9 cellular contexts compared by ENCODE assay signal in the genomic region with DNA sequence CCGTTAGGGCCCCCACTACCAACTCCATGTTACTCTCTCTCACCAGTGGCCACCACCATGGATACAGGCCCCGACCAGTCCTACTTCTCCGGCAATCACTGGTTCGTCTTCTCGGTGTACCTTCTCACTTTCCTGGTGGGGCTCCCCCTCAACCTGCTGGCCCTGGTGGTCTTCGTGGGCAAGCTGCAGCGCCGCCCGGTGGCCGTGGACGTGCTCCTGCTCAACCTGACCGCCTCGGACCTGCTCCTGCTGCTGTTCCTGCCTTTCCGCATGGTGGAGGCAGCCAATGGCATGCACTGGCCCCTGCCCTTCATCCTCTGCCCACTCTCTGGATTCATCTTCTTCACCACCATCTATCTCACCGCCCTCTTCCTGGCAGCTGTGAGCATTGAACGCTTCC. TPM values are rescaled to one million over a fixed set of nuclear protein-coding genes. Genes with fewer than 3 reads are reported as not detected.
DNase-seq lines count a peak whose midpoint lies in the region; ATAC-seq, FAIRE-seq and TF ChIP-seq lines count a peak whose summit lies in the region.
"Not testable (repeated sequence)": the region's sequence is repeated elsewhere in the genome, so short reads cannot be mapped to it uniquely, and the experiment has no call there.
"Had no signal": no experiment of that assay in that cellular context is flagged by ENCODE, and none has a peak within 500 bp of the region (broad histone marks: within the 10 kb centered on the region; RNA-seq: fewer than 3 reads in every experiment).

No MANE protein-coding gene starts in this region.

- not testable (repeated sequence) for H2AK5ac ChIP-seq in H1 (ENCODE audit: low read depth, low read length)

- not testable (repeated sequence) for H3K4me2 ChIP-seq in H1 (ENCODE audit: insufficient read depth in 1 of 2, low read depth in 2 of 2, low read length in 2 of 2); neural progenitor cell

- H3K4ac ChIP-seq in H1 (replicated peaks; ENCODE audit: insufficient read length, low read depth, low read length): not testable (repeated sequence)

- H2AFZ ChIP-seq in H1 (ENCODE audit: low read length); neural progenitor cell (replicated peaks): not testable (repeated sequence)

- H3K9me3 Mint-ChIP-seq in activated CD4-positive, alpha-beta memory T cell treated with anti-CD3 and anti-CD28 coated beads for 36 hours; neural progenitor cell; stimulated activated effector memory CD8-positive, alpha-beta T cell treated with anti-CD3 and anti-CD28 coated beads, Interleukin-12 subunit alpha, Interleukin-12 subunit beta, amount 100 ng/mL, for 72 hours: not testable (repeated sequence)

- not testable (repeated sequence) for TF ChIP-seq EP300 in H1 (IDR thresholded peaks at IDR 0.05; ENCODE audit: borderline replicate concordance in 1 of 2, low read depth in 2 of 2, low read length in 2 of 2)

- TF ChIP-seq CTCF in GM06990 (IDR thresholded peaks at IDR 0.05; ENCODE audit: insufficient read depth, low read length, poor library complexity, severe bottlenecking) (peak; percentile 7), GM20000 (IDR thresholded peaks at IDR 0.05; ENCODE audit: extremely low read depth, missing control alignments) (peak; percentile 6), H1 (IDR thresholded peaks at IDR 0.05; ENCODE audit: control extremely low read depth in 1 of 3, insufficient read depth in 1 of 3, low read depth in 1 of 3, low read length in 3 of 3) (peak; percentile 8 to 37 (median 21); a peak in 3 of 4 replicates), neural progenitor cell (IDR thresholded peaks at IDR 0.05) (peak; percentile 11)

- H3K4me3 Mint-ChIP-seq in activated CD4-positive, alpha-beta memory T cell treated with anti-CD3 and anti-CD28 coated beads for 36 hours; neural progenitor cell: not testable (repeated sequence)
- peak overlapping the region; percentile 41 for H3K4me3 Mint-ChIP-seq in stimulated activated effector memory CD8-positive, alpha-beta T cell treated with anti-CD3 and anti-CD28 coated beads, Interleukin-12 subunit alpha, Interleukin-12 subunit beta, amount 100 ng/mL, for 72 hours

- not testable (repeated sequence) for H3K27ac Mint-ChIP-seq in activated CD4-positive, alpha-beta memory T cell treated with anti-CD3 and anti-CD28 coated beads for 36 hours; neural progenitor cell; stimulated activated effector memory CD8-positive, alpha-beta T cell treated with anti-CD3 and anti-CD28 coated beads, Interleukin-12 subunit alpha, Interleukin-12 subunit beta, amount 100 ng/mL, for 72 hours

- not testable (repeated sequence) for H2BK15ac ChIP-seq in H1 (ENCODE audit: low read length)

- not testable (repeated sequence) for DNase-seq in GM06990 (ENCODE audit: extremely low read depth, insufficient read length); GM20000 (ENCODE audit: low spot score); neural progenitor cell (ENCODE audit: low spot score); stimulated activated effector memory CD8-positive, alpha-beta T cell treated with anti-CD3 and anti-CD28 coated beads, Interleukin-12 subunit alpha, Interleukin-12 subunit beta, amount 100 ng/mL, for 72 hours (ENCODE audit: low spot score in 2 of 2)
- DNase-seq in activated CD4-positive, alpha-beta memory T cell treated with anti-CD3 and anti-CD28 coated beads for 36 hours: peak; percentile 15
- peak; percentile 41 for DNase-seq in activated effector memory CD4-positive, alpha-beta T cell treated with anti-CD3 and anti-CD28 coated beads, Interleukin-2, amount 50 U/mL, for 16 hours
- DNase-seq in H1 (ENCODE audit: low read depth in 1 of 2, low spot score in 2 of 2): peak in 1 of 2 experiments; percentile 70

- peaks cover 12% of the 10 kb centered on the region for H3K4me1 Mint-ChIP-seq in activated CD4-positive, alpha-beta memory T cell treated with anti-CD3 and anti-CD28 coated beads for 36 hours (ENCODE audit: low read depth)
- not testable (repeated sequence) for H3K4me1 Mint-ChIP-seq in neural progenitor cell
- peaks cover 31% of the 10 kb centered on the region for H3K4me1 Mint-ChIP-seq in stimulated activated effector memory CD8-positive, alpha-beta T cell treated with anti-CD3 and anti-CD28 coated beads, Interleukin-12 subunit alpha, Interleukin-12 subunit beta, amount 100 ng/mL, for 72 hours

- not testable (repeated sequence) for H3K23me2 ChIP-seq in H1 (ENCODE audit: low read depth, low read length)

- not testable (repeated sequence) for H2BK20ac ChIP-seq in H1 (ENCODE audit: low read length)

- not testable (repeated sequence) for H3K56ac ChIP-seq in H1 (replicated peaks; ENCODE audit: insufficient read length, low read depth, low read length)

- WGBS in H1 (ENCODE audit: extremely low coverage in 1 of 2, insufficient coverage in 1 of 2, insufficient read length in 1 of 2, insufficient replicate concordance in 2 of 2, low coverage in 1 of 2, low lambda C conversion rate in 2 of 2, missing lambda C conversion rate in 1 of 2), 2 experiments: 65% methylated on average over 9 of the region's 16 CpGs; no CpG with 5 or more reads in 1 of the 2 experiments

- not testable (repeated sequence) for H3K79me1 ChIP-seq in H1 (ENCODE audit: low read depth, low read length)

- POLR2A ChIA-PET in activated CD4-positive, alpha-beta memory T cell treated with anti-CD3 and anti-CD28 coated beads for 36 hours (lab: Charles Lee); H1 (lab: Charles Lee; ENCODE audit: partially characterized antibody): not testable (repeated sequence)

- ATAC-seq in stimulated activated effector memory CD8-positive, alpha-beta T cell treated with anti-CD3 and anti-CD28 coated beads, Interleukin-12 subunit alpha, Interleukin-12 subunit beta, amount 100 ng/mL, for 72 hours: not testable (repeated sequence)

- H3K14ac ChIP-seq in H1 (ENCODE audit: insufficient read length): not testable (repeated sequence)

- H4K8ac ChIP-seq in H1 (ENCODE audit: extremely low read depth, insufficient read depth, low read length): not testable (repeated sequence)

- H3K4me1 ChIP-seq in H1 (replicated peaks in 1 of 4; ENCODE audit: control insufficient read depth in 3 of 4, insufficient read depth in 4 of 4, low read length in 3 of 4); neural progenitor cell: not testable (repeated sequence)

- H2BK5ac ChIP-seq in H1 (ENCODE audit: low read depth, low read length): not testable (repeated sequence)

- intact Hi-C loops in activated CD4-positive, alpha-beta memory T cell treated with anti-CD3 and anti-CD28 coated beads for 36 hours (cut with micrococcal nuclease): not testable (repeated sequence)

- H3K27ac ChIP-seq in H1 (ENCODE audit: low read depth, low read length); neural progenitor cell: not testable (repeated sequence)

- not testable (repeated sequence) for H2BK120ac ChIP-seq in H1 (replicated peaks; ENCODE audit: low read depth, low read length)

- not testable (repeated sequence) for H3K36me3 ChIP-seq in GM06990 (ENCODE audit: control insufficient read depth, insufficient read depth, low read length); H1 (ENCODE audit: control insufficient read depth in 2 of 4, insufficient read depth in 4 of 4, low read length in 3 of 4); neural progenitor cell

- H3K23ac ChIP-seq in H1 (ENCODE audit: insufficient read length): not testable (repeated sequence)

- TF ChIP-seq POLR2A in H1 (IDR thresholded peaks at IDR 0.05; ENCODE audit: control extremely low read depth in 1 of 2, low read depth in 2 of 2, low read length in 2 of 2): not testable (repeated sequence)

- FAIRE-seq in H1 (lab: Jason Lieb, UNC): not testable (repeated sequence)

- H3K79me2 ChIP-seq in H1 (ENCODE audit: control insufficient read depth in 1 of 2, insufficient read depth in 2 of 2, low read length in 2 of 2); neural progenitor cell (ENCODE audit: low read depth): not testable (repeated sequence)

- not testable (repeated sequence) for H3K9ac ChIP-seq in H1 (replicated peaks in 1 of 4; ENCODE audit: extremely low read depth in 1 of 4, low read depth in 3 of 4, low read length in 3 of 4); neural progenitor cell

- H3K27me3 ChIP-seq in GM06990 (replicated peaks; ENCODE audit: control insufficient read depth, insufficient read depth, low read length); H1 (replicated peaks in 1 of 4; ENCODE audit: control insufficient read depth in 3 of 4, extremely low read depth in 1 of 4, insufficient read depth in 3 of 4, low read length in 3 of 4); neural progenitor cell: not testable (repeated sequence)

- H3K36me3 Mint-ChIP-seq in activated CD4-positive, alpha-beta memory T cell treated with anti-CD3 and anti-CD28 coated beads for 36 hours; neural progenitor cell; stimulated activated effector memory CD8-positive, alpha-beta T cell treated with anti-CD3 and anti-CD28 coated beads, Interleukin-12 subunit alpha, Interleukin-12 subunit beta, amount 100 ng/mL, for 72 hours: not testable (repeated sequence)

- not testable (repeated sequence) for H4K91ac ChIP-seq in H1 (replicated peaks; ENCODE audit: insufficient read length, low read length)

- CTCF ChIA-PET in activated CD4-positive, alpha-beta memory T cell treated with anti-CD3 and anti-CD28 coated beads for 36 hours (lab: Charles Lee): interaction anchor here (1.1 to 1.6 kb wide), 3 partner anchors 136 to 233 kb away, joined by 3 to 8 read pairs (median 6); no protein-coding TSS in a partner anchor
- CTCF ChIA-PET in H1 (lab: Charles Lee; ENCODE audit: partially characterized antibody): interaction anchor here (1.3 to 2.7 kb wide), 6 partner anchors 19 to 150 kb away, joined by 4 to 12 read pairs (median 6); a partner anchor contains a TSS

- H4K5ac ChIP-seq in H1 (ENCODE audit: insufficient read length, low read depth, low read length): not testable (repeated sequence)

- peak; percentile 15 to 21; a peak in 2 of 4 replicates for TF ChIP-seq RAD21 in H1 (IDR thresholded peaks at IDR 0.05 in 1 of 2, conservative IDR thresholded peaks at IDR 0.05 in 1 of 2; ENCODE audit: low read depth in 2 of 2, low read length in 2 of 2)

- not testable (repeated sequence) for H3F3A ChIP-seq in neural progenitor cell (ENCODE audit: low read depth)

- not testable (repeated sequence) for H3K4me3 ChIP-seq in GM06990 (replicated peaks; ENCODE audit: low read depth, low read length); H1 (ENCODE audit: extremely low read depth in 1 of 4, insufficient read depth in 2 of 4, low read depth in 3 of 4, low read length in 4 of 4); neural progenitor cell

- H3K18ac ChIP-seq in H1 (ENCODE audit: extremely low read depth, low read length): not testable (repeated sequence)

- H3K27me3 Mint-ChIP-seq in activated CD4-positive, alpha-beta memory T cell treated with anti-CD3 and anti-CD28 coated beads for 36 hours; neural progenitor cell (ENCODE audit: insufficient read depth, low read depth): not testable (repeated sequence)

- H3K9me3 ChIP-seq in H1 (ENCODE audit: insufficient read depth in 2 of 2, low read depth in 1 of 2, low read length in 1 of 2); neural progenitor cell (ENCODE audit: low read depth): not testable (repeated sequence)

- not testable (repeated sequence) for H4K20me1 ChIP-seq in H1 (replicated peaks in 1 of 2; ENCODE audit: control insufficient read depth in 1 of 2, insufficient read depth in 2 of 2, low read length in 2 of 2); neural progenitor cell (ENCODE audit: low read depth)

- not testable (repeated sequence) for H2BK12ac ChIP-seq in H1 (ENCODE audit: low read depth, low read length)

RNA-seq across cellular contexts. Expression of a gene that starts 0.6 kb away (rescaled TPM):
- 1 to 10 TPM; 1.1 TPM for total RNA-seq in activated CD4-positive, alpha-beta memory T cell treated with anti-CD3 and anti-CD28 coated beads for 36 hours
- not detected in 2 replicates for total RNA-seq in H1 (2021; fragmentation: NEBNext Ultra II Directional; extraction: Animal tissue kit (Norgen Biotek cat#: 25700))
- polyA plus RNA-seq in H1 (2011; rRNA removed): 0.24 TPM in 1 of 2 replicates, not detected in the other
- 0.13 TPM for polyA plus RNA-seq in H1 (2011; cell fraction: cytosol; rRNA removed)
- 0.10 TPM for polyA plus RNA-seq in H1 (2011; cell fraction: nucleus; rRNA removed)
- not detected in 4 replicates for polyA plus RNA-seq in H1 (2012, experiment 1 of 2)
- not detected for polyA plus RNA-seq in H1 (2012, experiment 2 of 2)
- polyA plus RNA-seq in H1 (2013, experiment 1 of 2): not detected
- not detected for polyA plus RNA-seq in H1 (2013, experiment 2 of 2)
- polyA minus RNA-seq in H1 (2011; rRNA and poly(A)+ RNA removed): not detected in 2 replicates
- polyA minus RNA-seq in H1 (2011; cell fraction: cytosol; rRNA and poly(A)+ RNA removed): not detected
- not detected for polyA minus RNA-seq in H1 (2011; cell fraction: nucleus; rRNA and poly(A)+ RNA removed)
- not detected in 2 replicates for total RNA-seq in neural progenitor cell (ENCODE audit: low replicate concordance)
- total RNA-seq: IMR-90 had no signal
- polyA plus RNA-seq: IMR-90 had no signal

RNA-seq across cellular contexts. Expression of a gene that starts 11.1 kb away (rescaled TPM):
- under 1 TPM in 1 of 2 experiments, not detected in 1; 0.12 TPM for total RNA-seq in activated CD4-positive, alpha-beta memory T cell treated with anti-CD3 and anti-CD28 coated beads for 36 hours
- not detected in 2 replicates for total RNA-seq in H1 (2021; fragmentation: NEBNext Ultra II Directional; extraction: Animal tissue kit (Norgen Biotek cat#: 25700))
- polyA plus RNA-seq in H1 (2011; rRNA removed): not detected in 2 replicates
- not detected for polyA plus RNA-seq in H1 (2011; cell fraction: cytosol; rRNA removed)
- polyA plus RNA-seq in H1 (2011; cell fraction: nucleus; rRNA removed): not detected
- polyA plus RNA-seq in H1 (2012, experiment 1 of 2): not detected in 4 replicates
- polyA plus RNA-seq in H1 (2012, experiment 2 of 2): not detected
- not detected for polyA plus RNA-seq in H1 (2013, experiment 1 of 2)
- polyA plus RNA-seq in H1 (2013, experiment 2 of 2): not detected
- not detected in 2 replicates for polyA minus RNA-seq in H1 (2011; rRNA and poly(A)+ RNA removed)
- polyA minus RNA-seq in H1 (2011; cell fraction: cytosol; rRNA and poly(A)+ RNA removed): not detected
- not detected for polyA minus RNA-seq in H1 (2011; cell fraction: nucleus; rRNA and poly(A)+ RNA removed)
- 0.06 TPM in 1 of 2 replicates, not detected in the other for total RNA-seq in neural progenitor cell (ENCODE audit: low replicate concordance)
- total RNA-seq: CD4-positive, CD25-positive, alpha-beta regulatory T cell; IMR-90 had no signal
- polyA plus RNA-seq: CD4-positive, CD25-positive, alpha-beta regulatory T cell; IMR-90 had no signal

RNA-seq across cellular contexts. Expression of a gene that starts 12.0 kb away (rescaled TPM):
- total RNA-seq in activated CD4-positive, alpha-beta memory T cell treated with anti-CD3 and anti-CD28 coated beads for 36 hours: under 1 TPM in 1 of 2 experiments, not detected in 1; 0.17 TPM
- total RNA-seq in H1 (2021; fragmentation: NEBNext Ultra II Directional; extraction: Animal tissue kit (Norgen Biotek cat#: 25700)): not detected in 2 replicates
- polyA plus RNA-seq in H1 (2011; rRNA removed): not detected in 2 replicates
- polyA plus RNA-seq in H1 (2011; cell fraction: cytosol; rRNA removed): not detected
- polyA plus RNA-seq in H1 (2011; cell fraction: nucleus; rRNA removed): not detected
- not detected in 4 replicates for polyA plus RNA-seq in H1 (2012, experiment 1 of 2)
- polyA plus RNA-seq in H1 (2012, experiment 2 of 2): not detected
- not detected for polyA plus RNA-seq in H1 (2013, experiment 1 of 2)
- polyA plus RNA-seq in H1 (2013, experiment 2 of 2): not detected
- polyA minus RNA-seq in H1 (2011; rRNA and poly(A)+ RNA removed): not detected in 2 replicates
- polyA minus RNA-seq in H1 (2011; cell fraction: cytosol; rRNA and poly(A)+ RNA removed): not detected
- not detected for polyA minus RNA-seq in H1 (2011; cell fraction: nucleus; rRNA and poly(A)+ RNA removed)
- total RNA-seq in neural progenitor cell (ENCODE audit: low replicate concordance): not detected in 2 replicates
- total RNA-seq: CD4-positive, CD25-positive, alpha-beta regulatory T cell; IMR-90 had no signal
- polyA plus RNA-seq: CD4-positive, CD25-positive, alpha-beta regulatory T cell; IMR-90 had no signal

RNA-seq across cellular contexts. Expression of a gene that starts 29.8 kb away (rescaled TPM):
- total RNA-seq in activated CD4-positive, alpha-beta memory T cell treated with anti-CD3 and anti-CD28 coated beads for 36 hours: 1 to 10 TPM in 1 of 2 experiments, under 1 TPM in 1; 0.75 to 1.2 TPM
- total RNA-seq in H1 (2021; fragmentation: NEBNext Ultra II Directional; extraction: Animal tissue kit (Norgen Biotek cat#: 25700)): 0.54 and 0.60 TPM in 2 replicates
- polyA plus RNA-seq in H1 (2011; rRNA removed): 0.06 and 0.42 TPM in 2 replicates
- 0.30 TPM for polyA plus RNA-seq in H1 (2011; cell fraction: cytosol; rRNA removed)
- 0.51 TPM for polyA plus RNA-seq in H1 (2011; cell fraction: nucleus; rRNA removed)
- polyA plus RNA-seq in H1 (2012, experiment 1 of 2): 0.13 to 0.33 TPM (median 0.18 TPM) in 3 of 4 replicates, not detected in the other
- polyA plus RNA-seq in H1 (2012, experiment 2 of 2): not detected
- 0.53 TPM for polyA plus RNA-seq in H1 (2013, experiment 1 of 2)
- polyA plus RNA-seq in H1 (2013, experiment 2 of 2): 0.24 TPM
- polyA minus RNA-seq in H1 (2011; rRNA and poly(A)+ RNA removed): 0.39 TPM in 1 of 2 replicates, not detected in the other
- polyA minus RNA-seq in H1 (2011; cell fraction: cytosol; rRNA and poly(A)+ RNA removed): not detected
- polyA minus RNA-seq in H1 (2011; cell fraction: nucleus; rRNA and poly(A)+ RNA removed): not detected
- 0.62 TPM in 1 of 2 replicates, not detected in the other for total RNA-seq in neural progenitor cell (ENCODE audit: low replicate concordance)
